Comparison of ENCODE assay signal across 8 cellular contexts in the genomic region with DNA sequence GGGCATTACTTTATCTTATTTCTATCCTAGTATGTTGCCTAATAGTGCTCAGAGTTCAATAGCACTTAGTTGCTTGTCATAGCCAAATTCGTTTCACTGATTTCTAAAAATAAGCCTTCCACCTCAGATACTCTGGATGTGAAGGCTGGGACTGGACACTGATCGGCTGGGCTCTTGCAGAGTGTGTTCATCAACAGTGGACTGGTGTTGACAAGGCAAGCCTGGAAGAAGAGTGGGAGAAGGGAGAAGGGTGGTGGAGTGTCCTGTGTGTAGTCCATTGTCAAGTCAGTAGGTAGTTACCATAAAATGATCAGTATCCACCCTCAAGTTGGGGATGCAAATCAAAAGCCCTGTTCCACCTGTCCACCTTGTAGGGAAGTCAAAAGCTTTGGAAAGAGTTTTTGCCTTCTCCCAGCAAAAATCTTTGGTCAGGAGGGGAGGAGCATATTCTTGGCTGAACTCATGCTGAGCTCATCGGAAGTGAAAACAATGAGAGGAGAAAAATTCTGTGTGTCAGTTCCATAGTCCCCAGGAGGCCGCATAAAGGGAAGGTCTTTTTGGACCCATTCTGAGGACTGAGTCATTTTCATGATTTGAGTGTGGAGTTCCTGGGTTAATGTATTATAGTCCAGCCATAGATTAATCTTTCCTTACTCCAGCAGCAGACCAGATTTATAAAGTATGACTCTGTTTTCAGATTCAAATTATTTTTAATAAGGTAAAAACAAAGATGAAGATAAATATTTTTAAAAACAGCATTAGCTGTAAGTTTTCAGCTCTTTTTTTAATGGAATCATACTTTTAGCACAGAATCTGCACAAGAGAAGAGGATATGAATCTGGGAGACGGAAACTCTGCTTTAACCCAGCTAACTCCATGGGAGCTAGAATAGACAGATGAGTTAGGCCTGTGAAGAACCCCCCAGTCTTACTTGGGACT.
DNase-seq lines count a peak whose midpoint lies in the region; ATAC-seq, FAIRE-seq and TF ChIP-seq lines count a peak whose summit lies in the region.

No MANE protein-coding gene starts in this region.

- FAIRE-seq in astrocyte (lab: Jason Lieb, UNC) = peak; percentile 75

- 64% methylated on average over 5 of the region's 5 CpGs for WGBS in hepatocyte (ENCODE audit: low lambda C conversion rate, missing lambda C conversion rate)

- H3K4me1 ChIP-seq in astrocyte (ENCODE audit: insufficient read depth, low read length) (peaks cover 78% of the 10 kb centered on the region), hepatocyte (ENCODE audit: insufficient read depth) (peaks cover 31% of the 10 kb centered on the region), skeletal muscle satellite cell (ENCODE audit: control insufficient read depth, insufficient read depth, low read length) (peaks cover 62% of the 10 kb centered on the region)

- H3K36me3 Mint-ChIP-seq in activated T-cell treated with anti-CD3 and anti-CD28 coated beads, Interleukin-2, amount 50 U/mL, for 72 hours (ENCODE audit: insufficient read depth in 2 of 2) = peaks cover 11 to 20% of the 10 kb centered on the region in 2 donors
- H3K36me3 Mint-ChIP-seq in astrocyte (ENCODE audit: low read depth, unreplicated experiment) = peaks cover 21% of the 10 kb centered on the region

- peak overlapping the region in 1 of 2 donors; percentile 60 for H3K4me3 Mint-ChIP-seq in activated T-cell treated with anti-CD3 and anti-CD28 coated beads, Interleukin-2, amount 50 U/mL, for 72 hours
- peak overlapping the region; percentile 43 for H3K4me3 Mint-ChIP-seq in astrocyte (ENCODE audit: unreplicated experiment)

- peak; percentile 66 to 80 for ATAC-seq in activated T-cell treated with anti-CD3 and anti-CD28 coated beads, Interleukin-2, amount 50 U/mL, for 72 hours (replicated peaks in 1 of 2)
- ATAC-seq in GM21526 (IDR thresholded peaks at IDR 0.05; ENCODE audit: low FRiP score, unreplicated experiment) = no peak

- no peaks in the 10 kb centered on the region for H3K9me3 Mint-ChIP-seq in activated T-cell treated with anti-CD3 and anti-CD28 coated beads, Interleukin-2, amount 50 U/mL, for 72 hours
- no peaks in the 10 kb centered on the region for H3K9me3 Mint-ChIP-seq in astrocyte (ENCODE audit: unreplicated experiment)

- no peaks in the 10 kb centered on the region for H3K9me3 ChIP-seq in astrocyte (ENCODE audit: insufficient read depth, low read depth, low read length)
- H3K9me3 ChIP-seq in hepatocyte (ENCODE audit: low read depth) = no peaks in the 10 kb centered on the region
- no peaks in the 10 kb centered on the region for H3K9me3 ChIP-seq in skeletal muscle satellite cell (replicated peaks; ENCODE audit: low read length)

- peaks cover 63% of the 10 kb centered on the region for H3K4me1 Mint-ChIP-seq in activated T-cell treated with anti-CD3 and anti-CD28 coated beads, Interleukin-2, amount 50 U/mL, for 72 hours (ENCODE audit: low read depth)
- H3K4me1 Mint-ChIP-seq in astrocyte (ENCODE audit: low read depth, unreplicated experiment) = peaks cover 84% of the 10 kb centered on the region

- peak overlapping the region; percentile 77 for H3K4me2 ChIP-seq in astrocyte (ENCODE audit: low read length)
- no peak overlapping the region for H3K4me2 ChIP-seq in hepatocyte
- peak overlapping the region; percentile 51 for H3K4me2 ChIP-seq in skeletal muscle satellite cell (ENCODE audit: low read length)

- peak overlapping the region; percentile 94 for H3K27ac ChIP-seq in astrocyte (ENCODE audit: low read depth, low read length)
- peak overlapping the region; percentile 58 for H3K27ac ChIP-seq in hepatocyte

- H3K27ac Mint-ChIP-seq in activated T-cell treated with anti-CD3 and anti-CD28 coated beads, Interleukin-2, amount 50 U/mL, for 72 hours = peak overlapping the region; percentile 87
- peak overlapping the region; percentile 89 for H3K27ac Mint-ChIP-seq in astrocyte (ENCODE audit: unreplicated experiment)

- no peaks in the 10 kb centered on the region for H3K9me2 ChIP-seq in hepatocyte (replicated peaks; ENCODE audit: insufficient read depth)

- H3K36me3 ChIP-seq in astrocyte (ENCODE audit: insufficient read depth, low read length) (peaks cover 23% of the 10 kb centered on the region), hepatocyte (replicated peaks; ENCODE audit: insufficient read depth, low read depth) (no peaks in the 10 kb centered on the region), skeletal muscle satellite cell (ENCODE audit: insufficient read depth, low read length) (peaks cover 27% of the 10 kb centered on the region)

- H3K79me2 ChIP-seq in astrocyte (ENCODE audit: insufficient read depth, low read length) (peaks cover 72% of the 10 kb centered on the region), hepatocyte (peaks cover 61% of the 10 kb centered on the region)

- H4K20me1 ChIP-seq in astrocyte (ENCODE audit: insufficient read depth, low read length) = peaks cover 4% of the 10 kb centered on the region
- peaks cover 4% of the 10 kb centered on the region for H4K20me1 ChIP-seq in hepatocyte (ENCODE audit: insufficient read depth, poor library complexity, severe bottlenecking)

- H3K9ac ChIP-seq in astrocyte (ENCODE audit: low read length) = peak overlapping the region; percentile 77
- H3K9ac ChIP-seq in skeletal muscle satellite cell (ENCODE audit: low read depth, low read length) = peak overlapping the region; percentile 58

- no peaks in the 10 kb centered on the region for H3K27me3 ChIP-seq in astrocyte (ENCODE audit: insufficient read depth, low read length)
- H3K27me3 ChIP-seq in hepatocyte = no peaks in the 10 kb centered on the region
- H3K27me3 ChIP-seq in skeletal muscle satellite cell (ENCODE audit: control insufficient read depth, insufficient read depth, low read length) = no peaks in the 10 kb centered on the region

- TF ChIP-seq CTCF in astrocyte (IDR thresholded peaks at IDR 0.05; ENCODE audit: insufficient read depth, low read depth, low read length) (no peak), hepatocyte (IDR thresholded peaks at IDR 0.05; ENCODE audit: poor library complexity) (no peak)

- peak; percentile 8 to 19 for DNase-seq in activated T-cell treated with anti-CD3 and anti-CD28 coated beads, Interleukin-2, amount 50 U/mL, for 72 hours
- DNase-seq in activated T-cell treated with anti-CD3 and anti-CD28 coated beads, Interleukin-2, amount 50 U/mL, for 48 hours = no peak
- DNase-seq in astrocyte (ENCODE audit: low read depth) = peak; percentile 91
- DNase-seq in hepatocyte (ENCODE audit: low spot score) = peak; percentile 31
- no peak for DNase-seq in KG1 (lab: John Stamatoyannopoulos, UW)
- DNase-seq in T-helper 9 cell = no peak

- H3K4me3 ChIP-seq in astrocyte (ENCODE audit: insufficient read depth, low read depth, low read length) (peak overlapping the region; percentile 15), hepatocyte (no peak overlapping the region), skeletal muscle satellite cell (ENCODE audit: low read length) (peak overlapping the region; percentile 23)

- H2AFZ ChIP-seq in astrocyte (ENCODE audit: low read depth, low read length) = no peak overlapping the region
- no peak overlapping the region for H2AFZ ChIP-seq in hepatocyte

- no peaks in the 10 kb centered on the region for H3K27me3 Mint-ChIP-seq in activated T-cell treated with anti-CD3 and anti-CD28 coated beads, Interleukin-2, amount 50 U/mL, for 72 hours (ENCODE audit: low read depth)
- no peaks in the 10 kb centered on the region for H3K27me3 Mint-ChIP-seq in astrocyte (ENCODE audit: low read depth, unreplicated experiment)

Comparison
In these comparisons a context has a peak if more than half of its experiments do, and no peak if none do; other contexts are left out.
1. DNase-seq: peak in activated T-cell treated with anti-CD3 and anti-CD28 coated beads, Interleukin-2, amount 50 U/mL, for 72 hours (2 of 2), astrocyte (single experiment) and hepatocyte (single experiment); none in activated T-cell treated with anti-CD3 and anti-CD28 coated beads, Interleukin-2, amount 50 U/mL, for 48 hours (0 of 2), KG1 (single experiment) and T-helper 9 cell (single experiment).